Comparison of ENCODE assay signal across 21 cellular contexts in the genomic region with DNA sequence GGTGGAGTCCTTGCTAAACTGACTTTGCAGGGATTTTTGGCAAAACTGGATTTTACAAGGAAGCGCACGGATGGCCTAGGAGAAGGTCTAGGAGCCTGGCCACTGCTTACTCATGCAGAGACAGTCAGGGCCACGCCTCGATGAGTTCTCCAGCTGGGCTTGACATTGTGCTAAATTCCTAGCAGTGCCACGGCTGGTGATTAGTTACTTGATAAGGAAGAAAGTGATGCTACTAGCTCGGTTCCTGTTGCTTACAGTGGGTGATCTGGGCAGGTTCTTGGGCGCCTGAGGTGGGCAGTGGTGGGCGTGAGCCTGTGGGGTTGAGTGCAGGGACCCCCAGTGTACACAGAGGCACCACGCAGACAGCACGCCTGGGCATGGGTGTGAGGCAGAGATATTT.
DNase-seq lines count a peak whose midpoint lies in the region; ATAC-seq, FAIRE-seq and TF ChIP-seq lines count a peak whose summit lies in the region.
"Had no signal": no experiment of that assay in that cellular context is flagged by ENCODE, and none has a peak within 500 bp of the region (broad histone marks: within the 10 kb centered on the region; RNA-seq: fewer than 3 reads in every experiment).

No MANE protein-coding gene starts in this region.

- H3K9ac ChIP-seq in astrocyte (ENCODE audit: low read length), result no peak overlapping the region

- H3K27me3 Mint-ChIP-seq in astrocyte (ENCODE audit: low read depth, unreplicated experiment) (peaks cover 55% of the 10 kb centered on the region), nephron progenitor cell (ENCODE audit: low read depth, poor library complexity) (peaks cover 62% of the 10 kb centered on the region)

- H3K9me3 Mint-ChIP-seq in astrocyte (ENCODE audit: unreplicated experiment) (no peaks in the 10 kb centered on the region), nephron progenitor cell (no peaks in the 10 kb centered on the region)
- H3K9me3 Mint-ChIP-seq: CD8-positive, alpha-beta T cell had no signal

- no peaks in the 10 kb centered on the region for H3K4me1 ChIP-seq in astrocyte (ENCODE audit: insufficient read depth, low read length)

- no peak overlapping the region for H3K4me3 Mint-ChIP-seq in astrocyte (ENCODE audit: unreplicated experiment)
- H3K4me3 Mint-ChIP-seq in nephron progenitor cell, result no peak overlapping the region
- H3K4me3 Mint-ChIP-seq: CD8-positive, alpha-beta T cell; HFFc6 had no signal

- H3K4me2 ChIP-seq in astrocyte (ENCODE audit: low read length), result no peak overlapping the region

- H4K20me1 ChIP-seq in astrocyte (ENCODE audit: insufficient read depth, low read length), result no peaks in the 10 kb centered on the region

- no peak for TF ChIP-seq CTCF in astrocyte (IDR thresholded peaks at IDR 0.05; ENCODE audit: insufficient read depth, low read depth, low read length)
- no peak for TF ChIP-seq CTCF in nephron progenitor cell (IDR thresholded peaks at IDR 0.05)
- no peak for TF ChIP-seq CTCF in omental fat pad (IDR thresholded peaks at IDR 0.05)

- H3K36me3 Mint-ChIP-seq in astrocyte (ENCODE audit: low read depth, unreplicated experiment) (no peaks in the 10 kb centered on the region), nephron progenitor cell (ENCODE audit: low read depth) (no peaks in the 10 kb centered on the region)
- H3K36me3 Mint-ChIP-seq: CD8-positive, alpha-beta T cell had no signal

- H3K36me3 ChIP-seq in astrocyte (ENCODE audit: insufficient read depth, low read length), result no peaks in the 10 kb centered on the region
- H3K36me3 ChIP-seq: MG63 had no signal

- no peak overlapping the region for H3K27ac ChIP-seq in astrocyte (ENCODE audit: low read depth, low read length)
- H3K27ac ChIP-seq: SK-N-MC had no signal

- FAIRE-seq in astrocyte (lab: Jason Lieb, UNC), result no peak
- FAIRE-seq: GM12891, GM18507 had no signal

- H3K27ac Mint-ChIP-seq in astrocyte (ENCODE audit: unreplicated experiment) (peak overlapping the region; percentile 15), nephron progenitor cell (no peak overlapping the region)
- H3K27ac Mint-ChIP-seq: CD8-positive, alpha-beta T cell; HFFc6 had no signal

- no peak overlapping the region for H3K4me3 ChIP-seq in astrocyte (ENCODE audit: insufficient read depth, low read depth, low read length)
- H3K4me3 ChIP-seq: MG63, SK-N-MC had no signal

- ATAC-seq in omental fat pad (ENCODE audit: low FRiP score), result no peak
- no peak for ATAC-seq in HG02870 (IDR thresholded peaks at IDR 0.05; ENCODE audit: unreplicated experiment)
- ATAC-seq: CD8-positive, alpha-beta T cell had no signal

- no peak overlapping the region for H2AFZ ChIP-seq in astrocyte (ENCODE audit: low read depth, low read length)

- DNase-seq in Caki2 (ENCODE audit: low read depth) (peak; percentile 40), LoVo (ENCODE audit: low spot score) (peak; percentile 1), astrocyte (ENCODE audit: low read depth) (no peak), nephron progenitor cell (peak; percentile 43), omental fat pad (ENCODE audit: low spot score) (no peak)
- DNase-seq in activated CD4-positive, alpha-beta T cell treated with anti-CD3 and anti-CD28 coated beads, Interleukin-2, amount 50 U/mL, for 48 hours, result no peak
- no peak for DNase-seq in effector CD8-positive, alpha-beta T cell (lab: John Stamatoyannopoulos, UW)
- DNase-seq: CD8-positive, alpha-beta T cell; DMS79 treated with DMSO at 0.1 percent for 48 hours; GDM1; GOT3; HFFc6; MG63; NCI-H1092 treated with DMSO at 0.1 percent for 48 hours; NCI-H1694 treated with DMSO at 0.1 percent for 48 hours; NCI-H2107; Right ventricle myocardium superior had no signal

- in situ Hi-C loops in Caki2 (cut with HindIII; ENCODE audit: low pct_unique_long_range_greater_than_20kb, low sequenced_read_pairs), result no loop called here

- H3K4me1 Mint-ChIP-seq in astrocyte (ENCODE audit: low read depth, unreplicated experiment) (peaks cover 3% of the 10 kb centered on the region), nephron progenitor cell (peaks cover 41% of the 10 kb centered on the region)

- peaks cover 4% of the 10 kb centered on the region for H3K9me3 ChIP-seq in astrocyte (ENCODE audit: insufficient read depth, low read depth, low read length)
- H3K9me3 ChIP-seq: MG63 had no signal

- no peaks in the 10 kb centered on the region for H3K79me2 ChIP-seq in astrocyte (ENCODE audit: insufficient read depth, low read length)

- no peaks in the 10 kb centered on the region for H3K27me3 ChIP-seq in astrocyte (ENCODE audit: insufficient read depth, low read length)

Comparison
In these comparisons a context has a peak if more than half of its experiments do, and no peak if none do; other contexts are left out.
1. DNase-seq: peak in Caki2 (single experiment), LoVo (single experiment) and nephron progenitor cell (single experiment); none in astrocyte (single experiment), activated CD4-positive, alpha-beta T cell treated with anti-CD3 and anti-CD28 coated beads, Interleukin-2, amount 50 U/mL, for 48 hours (0 of 2), omental fat pad (single experiment) and effector CD8-positive, alpha-beta T cell (single experiment).